18 cellular contexts compared by ENCODE assay signal in the genomic region with DNA sequence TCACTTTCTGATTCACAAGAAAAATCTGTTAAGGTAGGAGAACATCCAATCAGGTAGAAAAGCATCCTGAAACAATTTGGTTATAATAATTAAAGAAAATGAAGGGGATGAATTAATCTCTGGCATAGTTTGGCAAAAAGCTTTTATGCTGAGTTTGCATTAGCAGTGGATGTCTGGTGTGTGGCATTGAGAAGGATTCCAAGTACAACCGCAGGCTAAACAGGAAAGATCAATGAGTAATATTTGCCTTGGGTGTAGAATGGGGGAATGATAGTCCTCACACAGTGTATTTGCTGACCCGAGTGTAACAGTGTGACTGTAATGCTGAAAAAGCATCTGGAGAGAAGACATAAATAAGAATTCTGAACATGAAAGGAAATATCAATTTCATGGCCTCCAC.
DNase-seq lines count a peak whose midpoint lies in the region; ATAC-seq and TF ChIP-seq lines count a peak whose summit lies in the region.
"Had no signal": no experiment of that assay in that cellular context is flagged by ENCODE, and none has a peak within 500 bp of the region (broad histone marks: within the 10 kb centered on the region; RNA-seq: fewer than 3 reads in every experiment).

No MANE protein-coding gene starts in this region.

- H3K4me1 Mint-ChIP-seq in endothelial cell (ENCODE audit: unreplicated experiment) (no peaks in the 10 kb centered on the region), Caco-2 (ENCODE audit: low read depth, unreplicated experiment) (peaks cover 7% of the 10 kb centered on the region)

- H3K27me3 ChIP-seq in osteoblast (ENCODE audit: insufficient read depth, low read length) (no peaks in the 10 kb centered on the region), Caco-2 (replicated peaks; ENCODE audit: control insufficient read depth, insufficient read depth, low read length) (no peaks in the 10 kb centered on the region)
- H3K27me3 ChIP-seq: BE2C, tibial artery had no signal

- H3K27me3 Mint-ChIP-seq in endothelial cell (ENCODE audit: unreplicated experiment), result no peaks in the 10 kb centered on the region
- H3K27me3 Mint-ChIP-seq in Caco-2 (ENCODE audit: insufficient read depth, unreplicated experiment), result peaks cover 4% of the 10 kb centered on the region

- ATAC-seq in HG03521 (IDR thresholded peaks at IDR 0.05; ENCODE audit: unreplicated experiment), result no peak
- ATAC-seq: activated CD8-positive, alpha-beta T cell treated with anti-CD3 and anti-CD28 coated beads for 36 hours had no signal

- H3K36me3 ChIP-seq in osteoblast (ENCODE audit: insufficient read depth, low read length), result no peaks in the 10 kb centered on the region
- H3K36me3 ChIP-seq in Caco-2 (ENCODE audit: control insufficient read depth, insufficient read depth, low read length), result no peaks in the 10 kb centered on the region
- H3K36me3 ChIP-seq: BE2C, tibial artery had no signal

- no peaks in the 10 kb centered on the region for H3K9me3 ChIP-seq in osteoblast (ENCODE audit: low read depth, low read length)
- no peaks in the 10 kb centered on the region for H3K9me3 ChIP-seq in Caco-2
- H3K9me3 ChIP-seq: BE2C had no signal

- H3K36me3 Mint-ChIP-seq in endothelial cell (ENCODE audit: low read depth, unreplicated experiment) (no peaks in the 10 kb centered on the region), Caco-2 (ENCODE audit: insufficient read depth, unreplicated experiment) (no peaks in the 10 kb centered on the region)

- intact Hi-C loops in Caco-2 (cut with micrococcal nuclease; ENCODE audit: unreplicated experiment), result no loop called here

- H3K27ac Mint-ChIP-seq in endothelial cell (ENCODE audit: unreplicated experiment) (no peak overlapping the region), Caco-2 (ENCODE audit: unreplicated experiment) (no peak overlapping the region)
- H3K27ac Mint-ChIP-seq: activated CD8-positive, alpha-beta T cell treated with anti-CD3 and anti-CD28 coated beads for 36 hours had no signal

- no peak overlapping the region for H3K4me3 ChIP-seq in epithelial cell of esophagus (ENCODE audit: low read length)
- H3K4me3 ChIP-seq in osteoblast (ENCODE audit: insufficient read depth, low read length), result no peak overlapping the region
- H3K4me3 ChIP-seq in Caco-2 (ENCODE audit: low read depth, low read length), result no peak overlapping the region
- H3K4me3 ChIP-seq: tibial artery had no signal

- DNase-seq in EL (peak; percentile 73), RWPE1 (ENCODE audit: low spot score) (peak; percentile 8), epithelial cell of esophagus (ENCODE audit: low read depth) (peak; percentile 53), osteoblast (ENCODE audit: insufficient read length, low spot score, missing footprints) (peak; percentile 78), epidermal melanocyte (ENCODE audit: insufficient read length, low spot score) (no peak), endothelial cell (ENCODE audit: low spot score) (no peak), Caco-2 (no peak)
- DNase-seq: activated CD8-positive, alpha-beta T cell treated with anti-CD3 and anti-CD28 coated beads for 36 hours; activated gamma-delta T cell; BE2C; DMS79 treated with DMSO at 0.1 percent for 48 hours; NCI-H1694; NCI-H82; SHP77; stimulated activated CD8-positive, alpha-beta memory T cell treated with anti-CD3 and anti-CD28 coated beads, Interleukin-4, amount 100 ng/mL, for 48 hours; tibial artery had no signal

- H4K20me1 ChIP-seq in osteoblast (ENCODE audit: insufficient read depth, low read length), result no peaks in the 10 kb centered on the region

- H3K9me3 Mint-ChIP-seq in endothelial cell (ENCODE audit: unreplicated experiment) (no peaks in the 10 kb centered on the region), Caco-2 (ENCODE audit: unreplicated experiment) (no peaks in the 10 kb centered on the region)

- peak overlapping the region; percentile 29 for H3K4me2 ChIP-seq in osteoblast (ENCODE audit: insufficient read depth, low read length)
- H3K4me2 ChIP-seq: KMS-11 had no signal

- no peak overlapping the region for H2AFZ ChIP-seq in osteoblast (ENCODE audit: low read length)

- POLR2A ChIA-PET in RWPE1 (lab: Yijun Ruan, JAX; ENCODE audit: low non-redundant PET), result no interaction called here
- POLR2A ChIA-PET in Caco-2 (lab: Charles Lee), result no interaction called here

- H3K4me3 Mint-ChIP-seq in endothelial cell (ENCODE audit: unreplicated experiment), result no peak overlapping the region
- no peak overlapping the region for H3K4me3 Mint-ChIP-seq in Caco-2 (ENCODE audit: unreplicated experiment)
- H3K4me3 Mint-ChIP-seq: activated CD8-positive, alpha-beta T cell treated with anti-CD3 and anti-CD28 coated beads for 36 hours had no signal

- no TSS peak for BruUV-seq in Caco-2 (replicated peaks; lab: Mats Ljungman, UMichigan)

- H3K4me1 ChIP-seq in osteoblast (ENCODE audit: insufficient read depth, low read length) (peaks cover 20% of the 10 kb centered on the region), Caco-2 (no peaks in the 10 kb centered on the region)
- H3K4me1 ChIP-seq: BE2C had no signal

- H3K27ac ChIP-seq in RWPE1, result no peak overlapping the region
- no peak overlapping the region for H3K27ac ChIP-seq in osteoblast (ENCODE audit: low read depth, low read length)
- H3K27ac ChIP-seq: KMS-11, tibial artery had no signal

- TF ChIP-seq CTCF in RWPE1 (conservative IDR thresholded peaks at IDR 0.05; ENCODE audit: low read depth) (no peak), epithelial cell of esophagus (IDR thresholded peaks at IDR 0.05; ENCODE audit: insufficient read depth, low read depth, low read length, missing control alignments) (no peak), osteoblast (IDR thresholded peaks at IDR 0.05; ENCODE audit: extremely low read depth, low read depth, low read length) (no peak), endothelial cell (IDR thresholded peaks at IDR 0.05; ENCODE audit: unreplicated experiment) (no peak), Caco-2 (IDR thresholded peaks at IDR 0.05; ENCODE audit: insufficient read depth in 1 of 2, low read depth in 1 of 2, low read length in 1 of 2, severe bottlenecking in 1 of 2, unreplicated experiment in 1 of 2) (no peak)

- no peaks in the 10 kb centered on the region for H3K79me2 ChIP-seq in osteoblast (ENCODE audit: insufficient read depth, low read length)

- CTCF ChIA-PET in RWPE1 (lab: Yijun Ruan, JAX), result interaction anchor here (0.6 kb wide), 1 partner anchor 203 kb away, joined by 3 read pairs; no protein-coding TSS in a partner anchor
- CTCF ChIA-PET in Caco-2 (lab: Charles Lee), result no interaction called here

Comparison
In these comparisons a context has a peak if more than half of its experiments do, and no peak if none do; other contexts are left out.
1. DNase-seq: peak in EL (single experiment), RWPE1 (single experiment), epithelial cell of esophagus (single experiment) and osteoblast (single experiment); none in epidermal melanocyte (single experiment), endothelial cell (single experiment) and Caco-2 (0 of 2).